ENCODE assay signal across 21 cellular contexts in genomic region chr21:27681841-27682240, GRCh38.
A peak's percentile ranks its signal among the peaks of the same experiment; 100 is the strongest.
DNase-seq lines count a peak whose midpoint lies in the region; ATAC-seq and TF ChIP-seq lines count a peak whose summit lies in the region.
"Had no signal": no experiment of that assay in that cellular context is flagged by ENCODE, and none has a peak within 500 bp of the region (broad histone marks: within the 10 kb centered on the region; RNA-seq: fewer than 3 reads in every experiment).

No MANE protein-coding gene starts in this region.

- no peak for TF ChIP-seq CTCF in mammary epithelial cell (conservative IDR thresholded peaks at IDR 0.05 in 1 of 2, IDR thresholded peaks at IDR 0.05 in 1 of 2; ENCODE audit: extremely low read depth in 1 of 2, insufficient read depth in 1 of 2, low read depth in 1 of 2, low read length in 2 of 2)
- no peak for TF ChIP-seq CTCF in foreskin keratinocyte (conservative IDR thresholded peaks at IDR 0.05)
- TF ChIP-seq CTCF in smooth muscle cell (IDR thresholded peaks at IDR 0.05; ENCODE audit: borderline replicate concordance, insufficient read depth, poor library complexity, severe bottlenecking): no peak
- no peak for TF ChIP-seq CTCF in heart right ventricle (IDR thresholded peaks at IDR 0.05)

- dilution Hi-C loops in mammary epithelial cell (cut with HindIII; ENCODE audit: low sequenced_read_pairs): no loop called here

- H3K79me2 ChIP-seq in mammary epithelial cell (ENCODE audit: insufficient read depth, low read length) (no peaks in the 10 kb centered on the region), smooth muscle cell (ENCODE audit: low read depth) (no peaks in the 10 kb centered on the region)

- no peak overlapping the region for H3K4me2 ChIP-seq in mammary epithelial cell (ENCODE audit: insufficient read depth, low read depth, low read length)
- H3K4me2 ChIP-seq in smooth muscle cell: no peak overlapping the region

- H3K9me3 ChIP-seq in mammary epithelial cell (replicated peaks; ENCODE audit: insufficient read depth, low read length) (no peaks in the 10 kb centered on the region), smooth muscle cell (replicated peaks; ENCODE audit: low read depth) (no peaks in the 10 kb centered on the region), heart right ventricle (no peaks in the 10 kb centered on the region)
- H3K9me3 ChIP-seq: BE2C, body of pancreas, neutrophil, upper lobe of left lung had no signal

- peaks cover 6% of the 10 kb centered on the region for H3K4me1 ChIP-seq in mammary epithelial cell (ENCODE audit: insufficient read depth, low read length)
- H3K4me1 ChIP-seq in foreskin keratinocyte: peaks cover 21% of the 10 kb centered on the region
- H3K4me1 ChIP-seq in smooth muscle cell (ENCODE audit: low read depth): no peaks in the 10 kb centered on the region
- H3K4me1 ChIP-seq in heart right ventricle: peaks cover 0 to 3% (median 0%) of the 10 kb centered on the region in 9 donors
- H3K4me1 ChIP-seq: BE2C, body of pancreas had no signal

- H2AFZ ChIP-seq in mammary epithelial cell (ENCODE audit: low read depth, low read length) (peak overlapping the region; percentile 14), smooth muscle cell (ENCODE audit: low read depth) (peak overlapping the region; percentile 25)

- intact Hi-C loops in mammary epithelial cell (cut with micrococcal nuclease) (loop anchor here (2.0 kb wide), 2 partner anchors 33 to 111 kb away; no protein-coding TSS in a partner anchor), Right ventricle myocardium inferior (cut with DNase I) (no loop called here), heart right ventricle (cut with DNase I) (loop anchor here in 1 of 10 donors (10.0 kb wide), 1 partner anchor 107 kb away; no protein-coding TSS in a partner anchor)

- no peaks in the 10 kb centered on the region for H4K20me1 ChIP-seq in mammary epithelial cell (ENCODE audit: insufficient read depth, low read length)
- no peaks in the 10 kb centered on the region for H4K20me1 ChIP-seq in smooth muscle cell (ENCODE audit: low read depth)

- BruUV-seq in mammary epithelial cell (replicated peaks; lab: Mats Ljungman, UMichigan): no TSS peak

- CTCF ChIA-PET in mammary epithelial cell (lab: Charles Lee; ENCODE audit: low non-redundant PET): interaction anchor here (0.5 kb wide), 1 partner anchor 841 kb away, joined by 3 read pairs; no protein-coding TSS in a partner anchor

- H3K9ac ChIP-seq in mammary epithelial cell (ENCODE audit: insufficient read depth, low read length) (no peak overlapping the region), smooth muscle cell (ENCODE audit: low read depth) (no peak overlapping the region)

- DNase-seq in HT1080 (ENCODE audit: low read depth) (peak; percentile 23), mammary epithelial cell (peak; percentile 43), foreskin keratinocyte (peak in 1 of 2 donors; percentile 81), smooth muscle cell (lab: John Stamatoyannopoulos, UW; ENCODE audit: unreplicated experiment) (no peak), Right ventricle myocardium inferior (ENCODE audit: missing footprints) (no peak), SIG-M5 treated with dmso at 0.1 percent for 504 hours (lab: John Stamatoyannopoulos, UW; ENCODE audit: unreplicated experiment) (no peak), heart right ventricle (no peak)
- DNase-seq: activated CD4-positive, alpha-beta T cell treated with anti-CD3 and anti-CD28 coated beads, Interleukin-2, amount 10 ng/mL, durations not matched to agents 24 days and 14 days; activated CD8-positive, alpha-beta memory T cell treated with anti-CD3 and anti-CD28 coated beads, Interleukin-2, amount 10 ng/mL, durations not matched to agents 7 days and 5 days; activated naive CD8-positive, alpha-beta T cell treated with anti-CD3 and anti-CD28 coated beads for 36 hours; BE2C; body of pancreas; DMS79; head of caudate nucleus; MM.1S; NCI-H187; SHP77 treated with DMSO at 0.1 percent for 48 hours; stimulated activated CD8-positive, alpha-beta memory T cell treated with anti-CD3 and anti-CD28 coated beads, Interleukin-4, amount 100 ng/mL, for 48 hours; upper lobe of left lung had no signal

- H3K4me3 ChIP-seq in mammary epithelial cell (replicated peaks in 1 of 3; ENCODE audit: insufficient read depth in 1 of 3, low read depth in 2 of 3, low read length in 3 of 3) (no peak overlapping the region), smooth muscle cell (no peak overlapping the region), heart right ventricle (no peak overlapping the region)
- H3K4me3 ChIP-seq: body of pancreas, upper lobe of left lung had no signal

- in situ Hi-C loops in mammary epithelial cell (cut with MboI; ENCODE audit: low sequenced_read_pairs in 2 of 2): no loop called here

- H3K27me3 ChIP-seq in mammary epithelial cell (ENCODE audit: insufficient read depth, low read length) (no peaks in the 10 kb centered on the region), foreskin keratinocyte (no peaks in the 10 kb centered on the region), smooth muscle cell (ENCODE audit: low read depth) (no peaks in the 10 kb centered on the region), heart right ventricle (no peaks in the 10 kb centered on the region)
- H3K27me3 ChIP-seq: BE2C, body of pancreas, neutrophil, upper lobe of left lung had no signal

- WGBS in mammary epithelial cell (ENCODE audit: low coverage, missing lambda C conversion rate): 8% methylated on average over 2 of the region's 2 CpGs
- WGBS in smooth muscle cell (ENCODE audit: low lambda C conversion rate): 69% methylated on average over 2 of the region's 2 CpGs
- 42 to 55% methylated on average over 2 of the region's 2 CpGs for WGBS in heart right ventricle, 2 donors

- H3F3A ChIP-seq in smooth muscle cell (ENCODE audit: low read depth): no peaks in the 10 kb centered on the region

- H3K36me3 ChIP-seq in mammary epithelial cell (ENCODE audit: insufficient read depth, low read length) (no peaks in the 10 kb centered on the region), smooth muscle cell (ENCODE audit: low read depth) (no peaks in the 10 kb centered on the region), heart right ventricle (no peaks in the 10 kb centered on the region)
- H3K36me3 ChIP-seq: BE2C, neutrophil, upper lobe of left lung had no signal

- H3K27ac ChIP-seq in mammary epithelial cell (ENCODE audit: insufficient read depth, low read depth, low read length) (peak overlapping the region; percentile 71), foreskin keratinocyte (peak overlapping the region; percentile 38), smooth muscle cell (ENCODE audit: low read depth) (no peak overlapping the region), heart right ventricle (no peak overlapping the region)
- H3K27ac ChIP-seq: body of pancreas, neutrophil, upper lobe of left lung had no signal

- ATAC-seq in foreskin keratinocyte (peak; percentile 59), Right ventricle myocardium inferior (no peak), heart right ventricle (no peak)
- ATAC-seq: activated CD8-positive, alpha-beta memory T cell treated with anti-CD3 and anti-CD28 coated beads, Interleukin-2, amount 10 ng/mL, durations not matched to agents 7 days and 5 days; activated T-helper 17 cell treated with anti-CD3 and anti-CD28 coated beads, Interleukin-2, amount 50 U/mL, for 72 hours; body of pancreas had no signal

Comparison
In these comparisons a context has a peak if more than half of its experiments do, and no peak if none do; other contexts are left out.
1. DNase-seq: peak in HT1080 (single experiment) and mammary epithelial cell (single experiment); none in smooth muscle cell (single experiment), Right ventricle myocardium inferior (single experiment), SIG-M5 treated with dmso at 0.1 percent for 504 hours (single experiment) and heart right ventricle (0 of 2).
2. H3K27ac ChIP-seq: peak in mammary epithelial cell (single experiment) and foreskin keratinocyte (single experiment); none in smooth muscle cell (single experiment) and heart right ventricle (0 of 10).